Comparison of ENCODE assay signal across 3 cellular contexts in the genomic region with DNA sequence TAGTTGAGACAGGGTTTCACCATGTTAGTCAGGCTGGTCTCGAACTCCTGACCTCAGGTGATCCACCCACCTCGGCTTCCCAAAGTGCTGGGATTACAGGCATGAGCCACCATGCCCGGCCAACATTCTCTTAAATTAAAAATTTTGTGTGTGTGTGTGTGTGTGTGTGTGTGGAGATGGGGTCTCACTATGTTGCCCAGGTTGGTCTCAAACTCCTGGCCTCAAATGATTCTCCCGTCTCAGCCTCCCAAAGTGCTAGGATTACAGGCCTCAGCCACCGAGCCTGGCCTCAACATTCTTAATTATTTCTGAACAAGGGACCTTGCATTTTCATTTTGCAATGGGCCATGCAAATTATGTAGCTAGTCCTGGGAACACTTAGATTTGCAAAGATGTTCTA. TPM values are rescaled to one million over a fixed set of nuclear protein-coding genes. Genes with fewer than 3 reads are reported as not detected.
"Had no signal": no experiment of that assay in that cellular context is flagged by ENCODE, and none has a peak within 500 bp of the region (broad histone marks: within the 10 kb centered on the region; RNA-seq: fewer than 3 reads in every experiment).

No MANE protein-coding gene starts in this region.

RNA-seq across cellular contexts. Expression of gene CCER2, which starts 54.2 kb away (rescaled TPM):
- total RNA-seq: LHCN-M2, M059J, MCF 10A had no signal
